15 cellular contexts compared by ENCODE assay signal in genomic region chr17:42918902-42919521, GRCh38. TPM values are rescaled to one million over a fixed set of nuclear protein-coding genes. Genes with fewer than 3 reads are reported as not detected.
DNase-seq lines count a peak whose midpoint lies in the region; ATAC-seq lines count a peak whose summit lies in the region.
"Had no signal": no experiment of that assay in that cellular context is flagged by ENCODE, and none has a peak within 500 bp of the region (broad histone marks: within the 10 kb centered on the region; RNA-seq: fewer than 3 reads in every experiment).

No MANE protein-coding gene starts in this region.

- peak; percentile 48 for ATAC-seq in left colon
- no peak for ATAC-seq in stimulated activated memory B cell treated with anti-CD40 and anti-IgM and Interleukin-4, amounts not matched to agents 10 μg/mL and 1 μg/mL and 100 μg/mL, for 72 hours
- ATAC-seq: esophagus mucosa had no signal

- H3K36me3 ChIP-seq in urinary bladder (ENCODE audit: insufficient read depth) = no peaks in the 10 kb centered on the region

- H3K27ac ChIP-seq in urinary bladder (ENCODE audit: low read depth) = peak overlapping the region; percentile 3

- WGBS in urinary bladder = 41% methylated on average over 3 of the region's 3 CpGs

- intact Hi-C loops in left colon (cut with DNase I, micrococcal nuclease) = no loop called here

- no peak overlapping the region for H3K4me3 Mint-ChIP-seq in stimulated activated memory B cell treated with anti-CD40 and anti-IgM and Interleukin-4, amounts not matched to agents 10 μg/mL and 1 μg/mL and 100 μg/mL, for 72 hours
- H3K4me3 Mint-ChIP-seq: activated naive CD4-positive, alpha-beta T cell treated with anti-CD3 and anti-CD28 coated beads, Interleukin-2, amount 10 ng/mL, durations not matched to agents 7 days and 5 days; central memory CD8-positive, alpha-beta T cell had no signal

- no peaks in the 10 kb centered on the region for H3K36me3 Mint-ChIP-seq in stimulated activated memory B cell treated with anti-CD40 and anti-IgM and Interleukin-4, amounts not matched to agents 10 μg/mL and 1 μg/mL and 100 μg/mL, for 72 hours
- H3K36me3 Mint-ChIP-seq: activated naive CD4-positive, alpha-beta T cell treated with anti-CD3 and anti-CD28 coated beads, Interleukin-2, amount 10 ng/mL, durations not matched to agents 7 days and 5 days had no signal

- no peaks in the 10 kb centered on the region for H3K4me1 ChIP-seq in urinary bladder (ENCODE audit: insufficient read depth)

- no peaks in the 10 kb centered on the region for H3K9me3 Mint-ChIP-seq in stimulated activated memory B cell treated with anti-CD40 and anti-IgM and Interleukin-4, amounts not matched to agents 10 μg/mL and 1 μg/mL and 100 μg/mL, for 72 hours
- H3K9me3 Mint-ChIP-seq: activated naive CD4-positive, alpha-beta T cell treated with anti-CD3 and anti-CD28 coated beads, Interleukin-2, amount 10 ng/mL, durations not matched to agents 7 days and 5 days; central memory CD8-positive, alpha-beta T cell had no signal

- DNase-seq in NCI-H1092 treated with DMSO at 0.1 percent for 48 hours (lab: John Stamatoyannopoulos, UW) = peak; percentile 93
- peak; percentile 99 for DNase-seq in NCI-H774 (lab: John Stamatoyannopoulos, UW)
- DNase-seq in left colon = no peak
- DNase-seq in stimulated activated CD4-positive, alpha-beta T cell treated with anti-CD3 and anti-CD28 coated beads, Interleukin-4, amount 100 ng/mL, for 1 hour = no peak
- DNase-seq in glomerular visceral epithelial cell (ENCODE audit: extremely low spot score) = no peak
- DNase-seq: activated CD8-positive, alpha-beta memory T cell treated with anti-CD3 and anti-CD28 coated beads for 24 hours; activated naive CD4-positive, alpha-beta T cell treated with anti-CD3 and anti-CD28 coated beads, Interleukin-2, amount 10 ng/mL, durations not matched to agents 7 days and 5 days; substantia nigra; T1000 had no signal

- no peaks in the 10 kb centered on the region for H3K4me1 Mint-ChIP-seq in stimulated activated memory B cell treated with anti-CD40 and anti-IgM and Interleukin-4, amounts not matched to agents 10 μg/mL and 1 μg/mL and 100 μg/mL, for 72 hours
- H3K4me1 Mint-ChIP-seq: activated naive CD4-positive, alpha-beta T cell treated with anti-CD3 and anti-CD28 coated beads, Interleukin-2, amount 10 ng/mL, durations not matched to agents 7 days and 5 days; central memory CD8-positive, alpha-beta T cell had no signal

- peaks cover 12% of the 10 kb centered on the region for H3K27me3 Mint-ChIP-seq in stimulated activated memory B cell treated with anti-CD40 and anti-IgM and Interleukin-4, amounts not matched to agents 10 μg/mL and 1 μg/mL and 100 μg/mL, for 72 hours

- H3K27ac Mint-ChIP-seq in stimulated activated memory B cell treated with anti-CD40 and anti-IgM and Interleukin-4, amounts not matched to agents 10 μg/mL and 1 μg/mL and 100 μg/mL, for 72 hours = no peak overlapping the region
- H3K27ac Mint-ChIP-seq: activated naive CD4-positive, alpha-beta T cell treated with anti-CD3 and anti-CD28 coated beads, Interleukin-2, amount 10 ng/mL, durations not matched to agents 7 days and 5 days had no signal

- no peak overlapping the region for H3K4me3 ChIP-seq in urinary bladder (ENCODE audit: low read depth, low read length)

RNA-seq across cellular contexts. Expression of gene G6PC1, which starts 18.4 kb away (rescaled TPM):
- total RNA-seq in left colon (under 1 TPM in 1 of 2 donors, not detected in 1; 0.50 TPM), urinary bladder (not detected)
- polyA plus RNA-seq in urinary bladder = 0.15 TPM
- total RNA-seq: esophagus mucosa, mononuclear cell, RPMI7951 had no signal

RNA-seq across cellular contexts. Expression of gene AARSD1, which starts 45.2 kb away (rescaled TPM):
- total RNA-seq in left colon (10 to 100 TPM; 17.6 to 24.1 TPM), urinary bladder (20.6 TPM)
- polyA plus RNA-seq in urinary bladder = 36.2 TPM

Comparison
In these comparisons a context has a peak if more than half of its experiments do, and no peak if none do; other contexts are left out.
1. DNase-seq: peak in NCI-H1092 treated with DMSO at 0.1 percent for 48 hours (single experiment) and NCI-H774 (single experiment); none in left colon (0 of 2), stimulated activated CD4-positive, alpha-beta T cell treated with anti-CD3 and anti-CD28 coated beads, Interleukin-4, amount 100 ng/mL, for 1 hour (single experiment) and glomerular visceral epithelial cell (single experiment).